In genomic region chr11:68168694-68169093, GRCh38 we compare ENCODE assay signal across 2 cellular contexts.
TF ChIP-seq lines count a peak whose summit lies in the region.

No MANE protein-coding gene starts in this region.

TF ChIP-seq in GM12878, 131 proteins besides CTCF, POLR2A, EP300 and RAD21:
- TF ChIP-seq ATF3 (IDR thresholded peaks at IDR 0.05; ENCODE audit: borderline replicate concordance, extremely low read depth, low read depth, low read length) (no peak), E2F4 (IDR thresholded peaks at IDR 0.05; ENCODE audit: low read depth, low read length) (no peak), BHLHE40 (IDR thresholded peaks at IDR 0.05; ENCODE audit: borderline replicate concordance in 1 of 2, low read depth in 2 of 2, low read length in 1 of 2) (no peak), STAT1 (conservative IDR thresholded peaks at IDR 0.05) (no peak), EZH2 (IDR thresholded peaks at IDR 0.05; ENCODE audit: borderline replicate concordance, control insufficient read depth, low read depth, low read length) (no peak), CUX1 (IDR thresholded peaks at IDR 0.05; ENCODE audit: insufficient replicate concordance, low read depth, low read length) (no peak), CBX5 (IDR thresholded peaks at IDR 0.05; ENCODE audit: low read depth) (no peak), ZSCAN29 (IDR thresholded peaks at IDR 0.05) (no peak), ATF7 (IDR thresholded peaks at IDR 0.05; ENCODE audit: low read depth) (no peak), NFIC (IDR thresholded peaks at IDR 0.05; ENCODE audit: low read depth, low read length) (no peak)

TF ChIP-seq in HepG2, 621 proteins besides CTCF, POLR2A, EP300 and RAD21:
- no peak for TF ChIP-seq HDAC1 (CRISPR knock-in tag; IDR thresholded peaks at IDR 0.05)
- no peak for TF ChIP-seq ELF3 (CRISPR knock-in tag; IDR thresholded peaks at IDR 0.05)
- TF ChIP-seq NCOA1 (CRISPR knock-in tag; IDR thresholded peaks at IDR 0.05) = no peak
- peak; percentile 16 for TF ChIP-seq RBM22 (optimal IDR thresholded peaks at IDR 0.05; ENCODE audit: low read length)
- 0 out of 2 replicates have a peak, but pooled peaks have one; percentile 18 for TF ChIP-seq TFAP4 (IDR thresholded peaks at IDR 0.05; ENCODE audit: borderline replicate concordance, low read depth)
